ENCODE assay signal across 8 cellular contexts in the genomic region with DNA sequence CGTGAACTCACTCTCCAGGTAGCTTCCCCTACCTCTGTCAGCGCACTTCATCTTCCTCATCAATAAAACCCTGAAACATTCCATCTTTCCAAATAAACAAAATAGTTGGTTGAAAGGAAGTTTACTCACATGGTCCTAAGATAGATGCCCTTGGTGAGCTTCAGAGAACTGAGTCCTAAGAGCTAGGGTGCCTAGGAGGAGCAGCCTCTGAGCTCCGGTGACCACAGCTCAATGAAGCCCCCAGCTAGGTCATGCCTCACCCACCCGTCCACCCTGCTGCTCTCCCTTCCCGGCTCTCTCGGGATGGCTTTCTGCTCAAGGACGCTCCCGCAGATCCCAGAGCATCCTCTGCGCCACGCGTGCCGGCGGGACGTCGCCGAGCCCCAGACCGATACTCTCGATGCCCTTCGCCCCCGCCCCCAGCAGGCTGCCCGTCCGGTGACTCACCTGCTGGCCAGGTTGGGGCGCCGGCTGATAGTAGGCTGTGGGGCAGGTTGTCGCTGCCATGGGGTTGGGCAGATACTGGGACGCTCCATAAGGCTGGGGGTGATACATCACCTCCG. TPM values are rescaled to one million over a fixed set of nuclear protein-coding genes. Genes with fewer than 3 reads are reported as not detected.
DNase-seq lines count a peak whose midpoint lies in the region; ATAC-seq and TF ChIP-seq lines count a peak whose summit lies in the region.

No MANE protein-coding gene starts in this region.

- H3K9me3 Mint-ChIP-seq in mesothelial cell of epicardium: no peaks in the 10 kb centered on the region

- no peaks in the 10 kb centered on the region for H3K36me3 Mint-ChIP-seq in mesothelial cell of epicardium

- peak overlapping the region; percentile 51 for H3K27ac Mint-ChIP-seq in mesothelial cell of epicardium

- DNase-seq in AG08395 (ENCODE audit: low spot score) (peak; percentile 19), cardiac fibroblast (ENCODE audit: low read depth in 2 of 2) (peak in 1 of 2 donors; percentile 47), mesothelial cell of epicardium (ENCODE audit: low spot score in 2 of 2, unreplicated experiment in 2 of 2) (peak in 1 of 2 experiments; percentile 48), NCI-H226 (no peak)

- H3K4me3 Mint-ChIP-seq in mesothelial cell of epicardium: peak overlapping the region; percentile 68

- peaks cover 46% of the 10 kb centered on the region for H3K4me1 Mint-ChIP-seq in mesothelial cell of epicardium

- H3K27me3 Mint-ChIP-seq in mesothelial cell of epicardium (ENCODE audit: low read depth): peaks cover 15% of the 10 kb centered on the region

- TF ChIP-seq CTCF in cardiac fibroblast (IDR thresholded peaks at IDR 0.05; ENCODE audit: low read depth, low read length) (no peak), mesothelial cell of epicardium (IDR thresholded peaks at IDR 0.05; ENCODE audit: unreplicated experiment) (no peak)

- H3K4me3 ChIP-seq in cardiac fibroblast (replicated peaks in 1 of 2; ENCODE audit: low read depth in 2 of 2, low read length in 2 of 2): peak overlapping the region; percentile 84 to 94

- ATAC-seq in HG02870 (IDR thresholded peaks at IDR 0.05; ENCODE audit: unreplicated experiment) (peak; percentile 14), HG03439 (IDR thresholded peaks at IDR 0.05; ENCODE audit: unreplicated experiment) (no peak), GM19463 (IDR thresholded peaks at IDR 0.05; ENCODE audit: unreplicated experiment) (no peak), HG03565 (IDR thresholded peaks at IDR 0.05; ENCODE audit: unreplicated experiment) (no peak)

RNA-seq across cellular contexts. Expression of a gene that starts 0.7 kb away (rescaled TPM):
- 11.9 to 13.5 TPM (median 13.4 TPM) in 3 replicates for total RNA-seq in mesothelial cell of epicardium
